ENCODE assay signal across 7 cellular contexts in the genomic region with DNA sequence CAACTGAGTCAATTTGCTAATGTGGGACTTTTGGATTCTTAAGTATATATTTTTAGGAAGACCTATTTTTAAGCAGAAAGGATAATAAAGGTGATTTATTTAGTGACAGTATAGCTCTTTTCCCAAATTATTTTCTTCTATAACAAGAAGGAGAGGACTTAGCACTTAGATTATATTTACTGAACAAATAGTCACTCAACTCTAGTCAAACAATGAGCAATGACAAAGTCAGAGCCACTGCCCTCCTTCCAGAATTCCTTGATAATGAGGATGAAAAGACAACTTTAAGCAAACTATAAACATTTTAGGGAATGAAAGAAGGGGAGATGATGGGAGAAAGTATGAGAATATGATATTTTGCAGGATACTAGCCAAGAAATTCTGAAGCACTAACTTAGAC.
"Had no signal": no experiment of that assay in that cellular context is flagged by ENCODE, and none has a peak within 500 bp of the region (broad histone marks: within the 10 kb centered on the region; RNA-seq: fewer than 3 reads in every experiment).

No MANE protein-coding gene starts in this region.

- ATAC-seq: HepG2, K562 had no signal

- H3K9ac ChIP-seq: KMS-11 had no signal

- FAIRE-seq: HepG2, K562 had no signal

- H3K4me3 ChIP-seq: K562 had no signal

- H3K4me2 ChIP-seq: KMS-11 had no signal

- H3K27ac ChIP-seq: HL-60, KMS-11 had no signal

- DNase-seq: IMR-90, KBM-7, KG1 had no signal
